ENCODE assay signal across 1 cellular context in the genomic region with DNA sequence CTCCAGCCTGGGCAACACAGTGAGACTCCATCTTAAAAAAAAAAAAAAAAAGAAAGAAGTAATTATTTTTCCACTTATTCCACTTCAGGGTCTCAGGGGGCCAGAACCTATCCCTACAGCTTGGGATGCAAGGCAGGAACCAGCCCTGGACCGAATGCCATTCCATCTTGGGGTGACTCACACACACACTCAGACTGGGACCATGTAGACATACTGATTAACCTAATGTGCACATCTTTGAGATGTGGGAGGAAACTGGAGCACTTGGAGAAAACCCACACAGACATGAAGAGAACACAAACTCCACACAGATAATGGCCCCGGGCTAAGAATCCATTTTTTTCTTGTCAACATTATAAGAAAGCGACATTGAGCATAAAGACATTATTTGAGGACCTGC.
TF ChIP-seq lines count a peak whose summit lies in the region.

No MANE protein-coding gene starts in this region.

TF ChIP-seq in IMR-90, 13 proteins besides CTCF, POLR2A, EP300 and RAD21 (continued from another document):
- TF ChIP-seq NFE2L2 (IDR thresholded peaks at IDR 0.05; ENCODE audit: low read depth, low read length) (no peak), BHLHE40 (IDR thresholded peaks at IDR 0.05; ENCODE audit: low read depth, low read length) (no peak), RFX5 (IDR thresholded peaks at IDR 0.05; ENCODE audit: low read depth, low read length) (no peak), SMC3 (IDR thresholded peaks at IDR 0.05; ENCODE audit: low read depth, low read length) (no peak)
TF ChIP-seq in IMR-90: peak in this region for 1.
